Comparison of ENCODE assay signal across 8 cellular contexts in genomic region chr19:52170304-52170703, GRCh38. TPM values are rescaled to one million over a fixed set of nuclear protein-coding genes. Genes with fewer than 3 reads are reported as not detected.
A peak's percentile ranks its signal among the peaks of the same experiment; 100 is the strongest.
DNase-seq lines count a peak whose midpoint lies in the region; TF ChIP-seq lines count a peak whose summit lies in the region.

No MANE protein-coding gene starts in this region.

- 1 to 2% (median 2%) methylated on average over 5 of the region's 5 CpGs for WGBS in ovary, 3 donors

- peaks cover 36 to 46% (median 38%) of the 10 kb centered on the region in 3 donors for H3K4me1 Mint-ChIP-seq in CD8-positive, alpha-beta memory T cell

- H3K9me3 ChIP-seq in CD8-positive, alpha-beta memory T cell (ENCODE audit: low read length): no peaks in the 10 kb centered on the region
- H3K9me3 ChIP-seq in ovary (no peaks in the 10 kb centered on the region), SJCRH30 (replicated peaks) (no peaks in the 10 kb centered on the region)

- TF ChIP-seq EP300 in ovary (IDR thresholded peaks at IDR 0.05): no peak

- H3K27me3 Mint-ChIP-seq in CD8-positive, alpha-beta memory T cell: peaks cover 0 to 3% of the 10 kb centered on the region in 2 donors

- no peak for TF ChIP-seq CTCF in RWPE1 (conservative IDR thresholded peaks at IDR 0.05; ENCODE audit: low read depth)
- no peak for TF ChIP-seq CTCF in epithelial cell of proximal tubule (conservative IDR thresholded peaks at IDR 0.05; ENCODE audit: low read depth, low read length)
- TF ChIP-seq CTCF in ovary (IDR thresholded peaks at IDR 0.05): no peak

- intact Hi-C loops in ovary (cut with DNase I): loop anchor here in 1 of 4 donors (2.0 kb wide), 2 partner anchors 18 to 32 kb away; partner anchors contain the start of gene ZNF616

- peak overlapping the region; percentile 94 for H3K4me3 ChIP-seq in CD8-positive, alpha-beta memory T cell (ENCODE audit: low read length)
- H3K4me3 ChIP-seq in epithelial cell of proximal tubule (ENCODE audit: low read depth, low read length): peak overlapping the region; percentile 99
- H3K4me3 ChIP-seq in ovary: peak overlapping the region; percentile 77
- no peak overlapping the region; the same call in 1 of the 2 replicates for H3K4me3 ChIP-seq in SJCRH30

- H3K36me3 ChIP-seq in CD8-positive, alpha-beta memory T cell (ENCODE audit: insufficient read depth, low read length): peaks cover 11% of the 10 kb centered on the region
- H3K36me3 ChIP-seq in ovary (no peaks in the 10 kb centered on the region), SJCRH30 (peaks cover 17% of the 10 kb centered on the region)

- peak in 1 of 5 donors; percentile 32 for DNase-seq in CD8-positive, alpha-beta memory T cell
- DNase-seq in RWPE1 (ENCODE audit: low spot score) (no peak), epithelial cell of proximal tubule (ENCODE audit: low read depth) (no peak), ovary (no peak), KG1 (lab: John Stamatoyannopoulos, UW) (no peak), SJCRH30 (no peak), germinal center (ENCODE audit: low spot score) (no peak), NCI-H748 (lab: John Stamatoyannopoulos, UW; ENCODE audit: unreplicated experiment) (no peak)

- H3K36me3 Mint-ChIP-seq in CD8-positive, alpha-beta memory T cell: peaks cover 19 to 50% (median 33%) of the 10 kb centered on the region in 3 donors

- no peak for TF ChIP-seq POLR2A in ovary (IDR thresholded peaks at IDR 0.05)

- peak overlapping the region; percentile 91 to 100 (median 95) for H3K4me3 Mint-ChIP-seq in CD8-positive, alpha-beta memory T cell

- no peaks in the 10 kb centered on the region for H3K27me3 ChIP-seq in CD8-positive, alpha-beta memory T cell (ENCODE audit: insufficient read depth, low read length, poor library complexity, severe bottlenecking)
- no peaks in the 10 kb centered on the region for H3K27me3 ChIP-seq in ovary
- no peaks in the 10 kb centered on the region for H3K27me3 ChIP-seq in SJCRH30

- peak overlapping the region; percentile 82 for H3K27ac ChIP-seq in CD8-positive, alpha-beta memory T cell (ENCODE audit: low read depth, low read length)
- peak overlapping the region; percentile 83 for H3K27ac ChIP-seq in RWPE1
- H3K27ac ChIP-seq in ovary: peak overlapping the region in 1 of 2 donors; percentile 70
- no peak overlapping the region for H3K27ac ChIP-seq in SJCRH30

- H3K4me1 ChIP-seq in CD8-positive, alpha-beta memory T cell (ENCODE audit: insufficient read depth, low read length): peaks cover 25% of the 10 kb centered on the region
- H3K4me1 ChIP-seq in ovary (ENCODE audit: insufficient read depth) (peaks cover 3% of the 10 kb centered on the region), SJCRH30 (peaks cover 3% of the 10 kb centered on the region; the same call in 1 of the 2 replicates)

- H3K27ac Mint-ChIP-seq in CD8-positive, alpha-beta memory T cell: peak overlapping the region; percentile 93 to 100 (median 96)

- peaks cover 0 to 4% (median 0%) of the 10 kb centered on the region in 5 donors for H3K9me3 Mint-ChIP-seq in CD8-positive, alpha-beta memory T cell

- CTCF ChIA-PET in CD8-positive, alpha-beta memory T cell (lab: Charles Lee): interaction anchor here (1.2 kb wide), 1 partner anchor 67 kb away, joined by 4 read pairs; no protein-coding TSS in a partner anchor
- CTCF ChIA-PET in RWPE1 (lab: Yijun Ruan, JAX): no interaction called here

- POLR2A ChIA-PET in CD8-positive, alpha-beta memory T cell (lab: Charles Lee): interaction anchor here (1.7 to 3.1 kb wide), 2 partner anchors 19 to 29 kb away, joined by 5 to 31 read pairs; partner anchors contain the start of gene PPP2R1A
- POLR2A ChIA-PET in RWPE1 (lab: Yijun Ruan, JAX; ENCODE audit: low non-redundant PET): no interaction called here

RNA-seq across cellular contexts. Expression of gene ZNF836, which starts 1.1 kb away (rescaled TPM):
- total RNA-seq in CD8-positive, alpha-beta memory T cell: 10 to 100 TPM; 10.6 to 12.5 TPM
- polyA plus RNA-seq in CD8-positive, alpha-beta memory T cell: 17.1 TPM
- 3.0 and 6.8 TPM in 2 replicates for total RNA-seq in epithelial cell of proximal tubule
- total RNA-seq in ovary: 10 to 100 TPM; 19.0 to 38.1 (median 26.3) TPM
- polyA plus RNA-seq in ovary: 10 to 100 TPM in 1 of 2 donors, 1 to 10 TPM in 1; 7.4 to 19.4 TPM
- total RNA-seq in SJCRH30 (2014; rRNA removed; shearing (Covaris generic)): 4.9 and 5.9 TPM in 2 replicates

RNA-seq across cellular contexts. Expression of gene PPP2R1A, which starts 19.5 kb away (rescaled TPM):
- total RNA-seq in CD8-positive, alpha-beta memory T cell: 100 to 1,000 TPM; 232 to 250 TPM
- polyA plus RNA-seq in CD8-positive, alpha-beta memory T cell: 200 TPM
- total RNA-seq in epithelial cell of proximal tubule (329 and 367 TPM in 2 replicates), ovary (100 to 1,000 TPM; 133 to 408 (median 303) TPM)
- polyA plus RNA-seq in ovary: 100 to 1,000 TPM; 127 to 238 TPM
- total RNA-seq in SJCRH30 (2014; rRNA removed; shearing (Covaris generic)): 175 and 190 TPM in 2 replicates

RNA-seq across cellular contexts. Expression of gene ZNF616, which starts 30.6 kb away (rescaled TPM):
- 10 to 100 TPM; 11.2 to 12.6 TPM for total RNA-seq in CD8-positive, alpha-beta memory T cell
- 4.6 TPM for polyA plus RNA-seq in CD8-positive, alpha-beta memory T cell
- total RNA-seq in epithelial cell of proximal tubule (3.5 and 3.6 TPM in 2 replicates), ovary (10 to 100 TPM in 5 of 7 donors, 1 to 10 TPM in 2; 4.5 to 22.3 (median 14.1) TPM)
- 10 to 100 TPM in 1 of 2 donors, 1 to 10 TPM in 1; 5.1 to 10.3 TPM for polyA plus RNA-seq in ovary
- total RNA-seq in SJCRH30 (2014; rRNA removed; shearing (Covaris generic)): 10.8 and 13.0 TPM in 2 replicates
